Comparison of ENCODE assay signal across 1 cellular context in the genomic region with DNA sequence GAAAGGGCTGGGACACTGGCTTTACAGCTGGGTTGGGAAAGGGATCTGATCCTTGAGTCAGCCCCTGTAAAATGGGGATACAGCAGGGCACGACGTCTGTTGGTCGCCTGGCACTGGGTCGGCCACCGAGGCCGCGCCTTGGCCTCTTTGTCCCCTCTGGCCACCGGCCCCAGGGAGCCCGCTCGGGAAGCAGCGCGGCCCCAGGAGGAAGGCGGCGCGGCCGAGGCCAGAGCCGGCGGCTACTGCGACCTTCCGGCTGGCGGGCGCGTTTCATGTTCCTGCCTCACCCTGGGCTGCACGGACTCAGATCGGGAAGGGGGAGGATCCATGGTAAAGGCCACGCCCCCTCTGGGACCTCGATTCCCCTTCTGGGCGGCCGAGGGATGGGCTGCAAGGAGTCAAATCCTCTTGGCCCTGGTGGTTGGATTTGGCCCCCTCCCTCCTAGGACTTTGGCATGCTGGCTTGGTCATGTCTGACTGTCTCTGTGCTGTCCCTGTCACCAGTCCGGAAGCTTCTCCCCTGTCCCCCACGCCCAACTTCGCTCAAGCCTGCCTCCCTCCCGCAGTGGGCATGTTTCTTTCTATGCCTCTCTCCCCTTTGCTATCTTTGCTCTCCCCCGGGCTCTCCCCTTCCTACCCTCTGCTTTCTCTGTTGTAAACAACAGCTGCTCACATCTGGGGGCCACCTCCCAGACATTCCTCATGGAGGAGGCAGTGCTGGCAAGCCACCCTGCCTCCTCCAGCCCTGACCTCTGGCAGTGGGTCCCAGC.
TF ChIP-seq lines count a peak whose summit lies in the region.

No MANE protein-coding gene starts in this region.

TF ChIP-seq in K562, 482 proteins besides CTCF, POLR2A, EP300 and RAD21 (continued from another document and continues in another):
- TF ChIP-seq NR2C1 (IDR thresholded peaks at IDR 0.05) (no peak), NR2C1 (tag; IDR thresholded peaks at IDR 0.05) (no peak), CHCHD3 (CRISPR knock-in tag; IDR thresholded peaks at IDR 0.05) (no peak), HDAC3 (IDR thresholded peaks at IDR 0.05; ENCODE audit: borderline replicate concordance, partially characterized antibody) (no peak), CHD1 (IDR thresholded peaks at IDR 0.05; ENCODE audit: low read length) (no peak), ADNP (tag; IDR thresholded peaks at IDR 0.05) (no peak), ZNF707 (CRISPR knock-in tag; conservative IDR thresholded peaks at IDR 0.05) (no peak), ZKSCAN3 (CRISPR knock-in tag; IDR thresholded peaks at IDR 0.05) (no peak), NFYB (IDR thresholded peaks at IDR 0.05; ENCODE audit: extremely low read depth, insufficient read length) (no peak), NFE2L1 (tag; IDR thresholded peaks at IDR 0.05; ENCODE audit: borderline replicate concordance, low read depth) (no peak), L3MBTL2 (IDR thresholded peaks at IDR 0.05) (peak; percentile 85), HNRNPLL (IDR thresholded peaks at IDR 0.05; ENCODE audit: low read depth, low read length, poor library complexity, severe bottlenecking) (no peak), ZBTB49 (CRISPR knock-in tag; IDR thresholded peaks at IDR 0.05; ENCODE audit: borderline replicate concordance) (no peak), UBTF (IDR thresholded peaks at IDR 0.05; ENCODE audit: borderline replicate concordance in 1 of 2, low read depth in 2 of 2, low read length in 2 of 2) (peak; percentile 46 to 91; a peak in 3 of 4 replicates), TCF7 (IDR thresholded peaks at IDR 0.05; ENCODE audit: borderline replicate concordance) (peak; percentile 83; the same call in 1 of the 2 replicates), NR2F6 (CRISPR knock-in tag; IDR thresholded peaks at IDR 0.05) (no peak), SRF (CRISPR knock-in tag; IDR thresholded peaks at IDR 0.05) (no peak), TRIM25 (IDR thresholded peaks at IDR 0.05; ENCODE audit: borderline replicate concordance) (0 out of 2 replicates have a peak, but pooled peaks have one; percentile 32), ZNF398 (CRISPR knock-in tag; IDR thresholded peaks at IDR 0.05) (no peak), ZNF347 (CRISPR knock-in tag; IDR thresholded peaks at IDR 0.05; ENCODE audit: low read depth) (no peak), RBFOX2 (IDR thresholded peaks at IDR 0.05; ENCODE audit: low read depth, low read length) (peak; percentile 99), MEIS2 (IDR thresholded peaks at IDR 0.05; ENCODE audit: partially characterized antibody) (no peak), SMC3 (conservative IDR thresholded peaks at IDR 0.05; ENCODE audit: insufficient read depth, low read depth, low read length) (no peak), SMARCC2 (IDR thresholded peaks at IDR 0.05; ENCODE audit: low read depth) (no peak), SIX5 (IDR thresholded peaks at IDR 0.05; ENCODE audit: borderline replicate concordance in 1 of 2, insufficient read depth in 1 of 2, low read depth in 1 of 2, low read length in 2 of 2) (no peak), GATAD2B (IDR thresholded peaks at IDR 0.05; ENCODE audit: borderline replicate concordance) (no peak), GMEB1 (CRISPR knock-in tag; IDR thresholded peaks at IDR 0.05) (no peak; the same call in 1 of the 2 replicates), SOX6 (IDR thresholded peaks at IDR 0.05) (peak; percentile 23; the same call in 1 of the 2 replicates), PML (IDR thresholded peaks at IDR 0.05; ENCODE audit: low read length) (peak; percentile 50; the same call in 1 of the 2 replicates)
- TF ChIP-seq, protein P1, sequence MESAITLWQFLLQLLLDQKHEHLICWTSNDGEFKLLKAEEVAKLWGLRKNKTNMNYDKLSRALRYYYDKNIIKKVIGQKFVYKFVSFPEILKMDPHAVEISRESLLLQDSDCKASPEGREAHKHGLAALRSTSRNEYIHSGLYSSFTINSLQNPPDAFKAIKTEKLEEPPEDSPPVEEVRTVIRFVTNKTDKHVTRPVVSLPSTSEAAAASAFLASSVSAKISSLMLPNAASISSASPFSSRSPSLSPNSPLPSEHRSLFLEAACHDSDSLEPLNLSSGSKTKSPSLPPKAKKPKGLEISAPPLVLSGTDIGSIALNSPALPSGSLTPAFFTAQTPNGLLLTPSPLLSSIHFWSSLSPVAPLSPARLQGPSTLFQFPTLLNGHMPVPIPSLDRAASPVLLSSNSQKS (CRISPR knock-in tag; IDR thresholded peaks at IDR 0.05): no peak
- TF ChIP-seq, protein P2, sequence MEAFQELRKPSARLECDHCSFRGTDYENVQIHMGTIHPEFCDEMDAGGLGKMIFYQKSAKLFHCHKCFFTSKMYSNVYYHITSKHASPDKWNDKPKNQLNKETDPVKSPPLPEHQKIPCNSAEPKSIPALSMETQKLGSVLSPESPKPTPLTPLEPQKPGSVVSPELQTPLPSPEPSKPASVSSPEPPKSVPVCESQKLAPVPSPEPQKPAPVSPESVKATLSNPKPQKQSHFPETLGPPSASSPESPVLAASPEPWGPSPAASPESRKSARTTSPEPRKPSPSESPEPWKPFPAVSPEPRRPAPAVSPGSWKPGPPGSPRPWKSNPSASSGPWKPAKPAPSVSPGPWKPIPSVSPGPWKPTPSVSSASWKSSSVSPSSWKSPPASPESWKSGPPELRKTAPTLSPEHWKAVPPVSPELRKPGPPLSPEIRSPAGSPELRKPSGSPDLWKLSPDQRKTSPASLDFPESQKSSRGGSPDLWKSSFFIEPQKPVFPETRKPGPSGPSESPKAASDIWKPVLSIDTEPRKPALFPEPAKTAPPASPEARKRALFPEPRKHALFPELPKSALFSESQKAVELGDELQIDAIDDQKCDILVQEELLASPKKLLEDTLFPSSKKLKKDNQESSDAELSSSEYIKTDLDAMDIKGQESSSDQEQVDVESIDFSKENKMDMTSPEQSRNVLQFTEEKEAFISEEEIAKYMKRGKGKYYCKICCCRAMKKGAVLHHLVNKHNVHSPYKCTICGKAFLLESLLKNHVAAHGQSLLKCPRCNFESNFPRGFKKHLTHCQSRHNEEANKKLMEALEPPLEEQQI (IDR thresholded peaks at IDR 0.05): no peak
- TF ChIP-seq, protein P3, sequence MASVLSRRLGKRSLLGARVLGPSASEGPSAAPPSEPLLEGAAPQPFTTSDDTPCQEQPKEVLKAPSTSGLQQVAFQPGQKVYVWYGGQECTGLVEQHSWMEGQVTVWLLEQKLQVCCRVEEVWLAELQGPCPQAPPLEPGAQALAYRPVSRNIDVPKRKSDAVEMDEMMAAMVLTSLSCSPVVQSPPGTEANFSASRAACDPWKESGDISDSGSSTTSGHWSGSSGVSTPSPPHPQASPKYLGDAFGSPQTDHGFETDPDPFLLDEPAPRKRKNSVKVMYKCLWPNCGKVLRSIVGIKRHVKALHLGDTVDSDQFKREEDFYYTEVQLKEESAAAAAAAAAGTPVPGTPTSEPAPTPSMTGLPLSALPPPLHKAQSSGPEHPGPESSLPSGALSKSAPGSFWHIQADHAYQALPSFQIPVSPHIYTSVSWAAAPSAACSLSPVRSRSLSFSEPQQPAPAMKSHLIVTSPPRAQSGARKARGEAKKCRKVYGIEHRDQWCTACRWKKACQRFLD (CRISPR knock-in tag; IDR thresholded peaks at IDR 0.05): no peak; the same call in 1 of the 2 replicates
- TF ChIP-seq, protein P4, sequence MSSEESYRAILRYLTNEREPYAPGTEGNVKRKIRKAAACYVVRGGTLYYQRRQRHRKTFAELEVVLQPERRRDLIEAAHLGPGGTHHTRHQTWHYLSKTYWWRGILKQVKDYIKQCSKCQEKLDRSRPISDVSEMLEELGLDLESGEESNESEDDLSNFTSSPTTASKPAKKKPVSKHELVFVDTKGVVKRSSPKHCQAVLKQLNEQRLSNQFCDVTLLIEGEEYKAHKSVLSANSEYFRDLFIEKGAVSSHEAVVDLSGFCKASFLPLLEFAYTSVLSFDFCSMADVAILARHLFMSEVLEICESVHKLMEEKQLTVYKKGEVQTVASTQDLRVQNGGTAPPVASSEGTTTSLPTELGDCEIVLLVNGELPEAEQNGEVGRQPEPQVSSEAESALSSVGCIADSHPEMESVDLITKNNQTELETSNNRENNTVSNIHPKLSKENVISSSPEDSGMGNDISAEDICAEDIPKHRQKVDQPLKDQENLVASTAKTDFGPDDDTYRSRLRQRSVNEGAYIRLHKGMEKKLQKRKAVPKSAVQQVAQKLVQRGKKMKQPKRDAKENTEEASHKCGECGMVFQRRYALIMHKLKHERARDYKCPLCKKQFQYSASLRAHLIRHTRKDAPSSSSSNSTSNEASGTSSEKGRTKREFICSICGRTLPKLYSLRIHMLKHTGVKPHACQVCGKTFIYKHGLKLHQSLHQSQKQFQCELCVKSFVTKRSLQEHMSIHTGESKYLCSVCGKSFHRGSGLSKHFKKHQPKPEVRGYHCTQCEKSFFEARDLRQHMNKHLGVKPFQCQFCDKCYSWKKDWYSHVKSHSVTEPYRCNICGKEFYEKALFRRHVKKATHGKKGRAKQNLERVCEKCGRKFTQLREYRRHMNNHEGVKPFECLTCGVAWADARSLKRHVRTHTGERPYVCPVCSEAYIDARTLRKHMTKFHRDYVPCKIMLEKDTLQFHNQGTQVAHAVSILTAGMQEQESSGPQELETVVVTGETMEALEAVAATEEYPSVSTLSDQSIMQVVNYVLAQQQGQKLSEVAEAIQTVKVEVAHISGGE (CRISPR knock-in tag; IDR thresholded peaks at IDR 0.05): 0 out of 6 replicates have a peak, but pooled peaks of 1 of the 3 experiments have one; percentile 46
